25 cellular contexts compared by ENCODE assay signal in genomic region chr11:23976776-23977380, GRCh38.
DNase-seq lines count a peak whose midpoint lies in the region; ATAC-seq and TF ChIP-seq lines count a peak whose summit lies in the region.
"Had no signal": no experiment of that assay in that cellular context is flagged by ENCODE, and none has a peak within 500 bp of the region (broad histone marks: within the 10 kb centered on the region; RNA-seq: fewer than 3 reads in every experiment).

No MANE protein-coding gene starts in this region.

- DNase-seq in AG20443 (ENCODE audit: low spot score) (peak; percentile 14), LHCN-M2 (ENCODE audit: low read depth) (peak; percentile 23), choroid plexus epithelial cell (ENCODE audit: low read depth) (peak; percentile 71), mesendoderm (no peak), posterior vena cava (ENCODE audit: low spot score) (no peak), nephron progenitor cell (no peak), testis (no peak)
- DNase-seq in activated T-cell treated with anti-CD3 and anti-CD28 coated beads, Interleukin-2, amount 50 U/mL, for 4 hours: no peak
- DNase-seq: activated CD4-positive, alpha-beta T cell treated with anti-CD3 and anti-CD28 coated beads, Interleukin-2, amount 10 ng/mL, durations not matched to agents 7 days and 5 days; activated CD8-positive, alpha-beta memory T cell treated with anti-CD3 and anti-CD28 coated beads, Interleukin-2, amount 50 U/mL, for 4 hours; activated effector memory CD4-positive, alpha-beta T cell treated with Interleukin-2 at 50 U/mL for 16 hours; CD8-positive, alpha-beta memory T cell; DMS79 treated with DMSO at 0.1 percent for 48 hours; effector memory CD8-positive, alpha-beta T cell; Karpas-422; left cardiac atrium; NCI-H1105; NCI-H2107; NCI-H510A treated with DMSO at 0.1 percent for 48 hours; Right ventricle myocardium superior had no signal

- H2AK5ac ChIP-seq in mesendoderm (ENCODE audit: low read length): no peak overlapping the region

- H3K9me3 Mint-ChIP-seq in activated T-cell treated with anti-CD3 and anti-CD28 coated beads, Interleukin-2, amount 50 U/mL, for 4 hours: peaks cover 4% of the 10 kb centered on the region
- no peaks in the 10 kb centered on the region for H3K9me3 Mint-ChIP-seq in nephron progenitor cell
- H3K9me3 Mint-ChIP-seq: neural progenitor cell; T-helper 1 cell treated with Interleukin-12 subunit alpha and Interleukin-12 subunit beta and Interleukin-4 antibody, amounts not matched to agents 30 μg/mL and 1 μg/mL, for 36 hours had no signal

- no peak for ATAC-seq in activated T-cell treated with anti-CD3 and anti-CD28 coated beads, Interleukin-2, amount 50 U/mL, for 4 hours
- ATAC-seq: effector memory CD8-positive, alpha-beta T cell had no signal

- H3K9ac ChIP-seq in mesendoderm (ENCODE audit: low read length): no peak overlapping the region
- H3K9ac ChIP-seq: neural progenitor cell had no signal

- no peaks in the 10 kb centered on the region for H3K36me3 Mint-ChIP-seq in activated T-cell treated with anti-CD3 and anti-CD28 coated beads, Interleukin-2, amount 50 U/mL, for 4 hours (ENCODE audit: insufficient read depth)
- no peaks in the 10 kb centered on the region for H3K36me3 Mint-ChIP-seq in nephron progenitor cell (ENCODE audit: low read depth)
- H3K36me3 Mint-ChIP-seq: CD8-positive, alpha-beta memory T cell; neural progenitor cell had no signal

- no peaks in the 10 kb centered on the region for H3K9me3 ChIP-seq in testis
- H3K9me3 ChIP-seq: suprapubic skin had no signal

- H3K27ac Mint-ChIP-seq in nephron progenitor cell: no peak overlapping the region
- H3K27ac Mint-ChIP-seq: activated CD4-positive, alpha-beta T cell treated with anti-CD3 and anti-CD28 coated beads, Interleukin-2, amount 10 ng/mL, durations not matched to agents 7 days and 5 days; CD8-positive, alpha-beta memory T cell; effector memory CD8-positive, alpha-beta T cell; neural progenitor cell; T-helper 1 cell treated with Interleukin-12 subunit alpha and Interleukin-12 subunit beta and Interleukin-4 antibody, amounts not matched to agents 30 μg/mL and 1 μg/mL, for 36 hours had no signal

- no peak overlapping the region for H3K4me2 ChIP-seq in mesendoderm (ENCODE audit: low read length)
- H3K4me2 ChIP-seq: neural progenitor cell had no signal

- H3K27me3 ChIP-seq in mesendoderm (ENCODE audit: insufficient read depth, low read length, poor library complexity) (no peaks in the 10 kb centered on the region), testis (no peaks in the 10 kb centered on the region)
- H3K27me3 ChIP-seq: foreskin keratinocyte, neural progenitor cell, suprapubic skin had no signal

- H4K8ac ChIP-seq in mesendoderm (ENCODE audit: low read depth, low read length): no peak overlapping the region

- H3K4ac ChIP-seq in mesendoderm (ENCODE audit: low read depth, low read length): no peak overlapping the region

- no peaks in the 10 kb centered on the region for H3K36me3 ChIP-seq in mesendoderm (ENCODE audit: control insufficient read depth, insufficient read depth, low read length)
- no peaks in the 10 kb centered on the region for H3K36me3 ChIP-seq in testis (ENCODE audit: low read depth, missing control alignments)
- H3K36me3 ChIP-seq: neural progenitor cell, suprapubic skin had no signal

- H3K4me1 Mint-ChIP-seq in activated T-cell treated with anti-CD3 and anti-CD28 coated beads, Interleukin-2, amount 50 U/mL, for 4 hours (ENCODE audit: low read depth): no peaks in the 10 kb centered on the region
- H3K4me1 Mint-ChIP-seq in nephron progenitor cell: peaks cover 3% of the 10 kb centered on the region
- H3K4me1 Mint-ChIP-seq: activated CD4-positive, alpha-beta T cell treated with anti-CD3 and anti-CD28 coated beads, Interleukin-2, amount 10 ng/mL, durations not matched to agents 7 days and 5 days; CD8-positive, alpha-beta memory T cell; central memory CD8-positive, alpha-beta T cell had no signal

- peak overlapping the region; percentile 57 for H2BK15ac ChIP-seq in mesendoderm (replicated peaks; ENCODE audit: low read depth)

- H4K5ac ChIP-seq in mesendoderm (ENCODE audit: low read length): no peak overlapping the region

- H2BK120ac ChIP-seq in mesendoderm (ENCODE audit: low read depth, low read length): no peak overlapping the region

- H3K27ac ChIP-seq in mesendoderm (ENCODE audit: low read depth, low read length): no peak overlapping the region
- no peak overlapping the region for H3K27ac ChIP-seq in testis
- H3K27ac ChIP-seq: foreskin keratinocyte, neural progenitor cell, suprapubic skin had no signal

- H3K4me3 ChIP-seq in choroid plexus epithelial cell (ENCODE audit: low read depth, low read length) (no peak overlapping the region), mesendoderm (ENCODE audit: low read length) (no peak overlapping the region), testis (no peak overlapping the region)
- H3K4me3 ChIP-seq: neural progenitor cell, suprapubic skin had no signal

- no peak overlapping the region for H3K23ac ChIP-seq in mesendoderm (ENCODE audit: low read length)

- no peak overlapping the region for H3K56ac ChIP-seq in mesendoderm (ENCODE audit: low read length)

- no peak for TF ChIP-seq CTCF in choroid plexus epithelial cell (conservative IDR thresholded peaks at IDR 0.05; ENCODE audit: low read depth, low read length)
- TF ChIP-seq CTCF in nephron progenitor cell (IDR thresholded peaks at IDR 0.05): no peak
- TF ChIP-seq CTCF in testis (IDR thresholded peaks at IDR 0.05): no peak

- no peak overlapping the region for H3K18ac ChIP-seq in mesendoderm (ENCODE audit: low read length)

- no peak for TF ChIP-seq POLR2A in testis (IDR thresholded peaks at IDR 0.05)

- no peaks in the 10 kb centered on the region for H3K79me1 ChIP-seq in mesendoderm (ENCODE audit: low read length)

- H3K79me2 ChIP-seq in mesendoderm (ENCODE audit: control insufficient read depth, insufficient read depth, low read length): no peaks in the 10 kb centered on the region

- no peak overlapping the region for H2BK5ac ChIP-seq in mesendoderm (ENCODE audit: low read length)

- intact Hi-C loops in posterior vena cava (cut with DNase I): no loop called here
- intact Hi-C loops in testis (cut with DNase I; ENCODE audit: low total_unique reads): no loop called here

- no peaks in the 10 kb centered on the region for H3K27me3 Mint-ChIP-seq in activated T-cell treated with anti-CD3 and anti-CD28 coated beads, Interleukin-2, amount 50 U/mL, for 4 hours (ENCODE audit: low read depth)
- H3K27me3 Mint-ChIP-seq in nephron progenitor cell (ENCODE audit: low read depth, poor library complexity): no peaks in the 10 kb centered on the region
- H3K27me3 Mint-ChIP-seq: activated CD4-positive, alpha-beta T cell treated with anti-CD3 and anti-CD28 coated beads, Interleukin-2, amount 10 ng/mL, durations not matched to agents 7 days and 5 days; CD8-positive, alpha-beta memory T cell; central memory CD8-positive, alpha-beta T cell; effector memory CD8-positive, alpha-beta T cell had no signal

- no peaks in the 10 kb centered on the region for H3K4me1 ChIP-seq in mesendoderm (ENCODE audit: control insufficient read depth, low read depth, low read length)
- H3K4me1 ChIP-seq in testis: no peaks in the 10 kb centered on the region
- H3K4me1 ChIP-seq: suprapubic skin had no signal

- no peak overlapping the region for H3K4me3 Mint-ChIP-seq in activated T-cell treated with anti-CD3 and anti-CD28 coated beads, Interleukin-2, amount 50 U/mL, for 4 hours
- H3K4me3 Mint-ChIP-seq in nephron progenitor cell: no peak overlapping the region
- H3K4me3 Mint-ChIP-seq: activated CD4-positive, alpha-beta T cell treated with anti-CD3 and anti-CD28 coated beads, Interleukin-2, amount 10 ng/mL, durations not matched to agents 7 days and 5 days; CD8-positive, alpha-beta memory T cell; central memory CD8-positive, alpha-beta T cell; effector memory CD8-positive, alpha-beta T cell; neural progenitor cell; T-helper 1 cell treated with Interleukin-12 subunit alpha and Interleukin-12 subunit beta and Interleukin-4 antibody, amounts not matched to agents 30 μg/mL and 1 μg/mL, for 36 hours had no signal

Comparison
In these comparisons a context has a peak if more than half of its experiments do, and no peak if none do; other contexts are left out.
1. DNase-seq: peak in AG20443 (single experiment), LHCN-M2 (single experiment) and choroid plexus epithelial cell (single experiment); none in mesendoderm (single experiment), activated T-cell treated with anti-CD3 and anti-CD28 coated beads, Interleukin-2, amount 50 U/mL, for 4 hours (single experiment), posterior vena cava (single experiment), nephron progenitor cell (single experiment) and testis (single experiment).